In the genomic region with DNA sequence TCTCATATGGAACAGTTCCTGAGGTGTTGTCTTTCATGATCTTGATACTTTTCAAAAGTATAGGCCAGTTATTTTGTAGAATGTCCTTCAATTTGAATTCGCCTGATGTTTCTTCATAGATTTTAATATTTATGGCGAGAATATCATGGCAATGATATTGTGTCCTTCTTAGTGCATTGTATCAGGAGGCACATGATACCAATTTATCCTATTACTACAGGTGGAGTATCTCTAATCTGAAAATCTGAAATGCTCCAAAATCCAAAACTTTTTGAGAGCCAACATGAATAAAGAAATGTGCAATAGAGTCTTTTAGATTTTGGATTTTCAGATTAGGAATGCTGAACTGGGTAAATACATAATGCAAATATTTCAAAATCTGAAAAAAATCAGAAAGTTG, we compare ENCODE assay signal across 4 cellular contexts.
"Had no signal": no experiment of that assay in that cellular context is flagged by ENCODE, and none has a peak within 500 bp of the region (broad histone marks: within the 10 kb centered on the region; RNA-seq: fewer than 3 reads in every experiment).

No MANE protein-coding gene starts in this region.

- H3K4me3 ChIP-seq: K562 had no signal

- ATAC-seq: HepG2, K562 had no signal

- H3K27ac ChIP-seq: HL-60, KMS-11 had no signal
